ENCODE assay signal across 2 cellular contexts in genomic region chr12:57031228-57031670, GRCh38.
TF ChIP-seq lines count a peak whose summit lies in the region.

No MANE protein-coding gene starts in this region.

TF ChIP-seq in HCT116, 20 proteins besides CTCF, POLR2A, EP300 and RAD21:
- TF ChIP-seq FOSL1 (IDR thresholded peaks at IDR 0.05; ENCODE audit: low read depth) = no peak
- TF ChIP-seq TCF7L2 (IDR thresholded peaks at IDR 0.05; ENCODE audit: borderline replicate concordance, extremely low read depth, insufficient read depth, insufficient read length) = peak; percentile 71
- no peak for TF ChIP-seq REST (IDR thresholded peaks at IDR 0.05; ENCODE audit: low read depth)
- no peak for TF ChIP-seq EZH2phosphoT487 (IDR thresholded peaks at IDR 0.05; ENCODE audit: borderline replicate concordance)
- no peak for TF ChIP-seq SIN3A (IDR thresholded peaks at IDR 0.05; ENCODE audit: low read depth)
- no peak for TF ChIP-seq EZH2 (IDR thresholded peaks at IDR 0.05)
- TF ChIP-seq ZFX (IDR thresholded peaks at IDR 0.05) = no peak
- TF ChIP-seq ZNF274 (IDR thresholded peaks at IDR 0.05; ENCODE audit: low read depth, low read length) = no peak
- TF ChIP-seq ELF1 (IDR thresholded peaks at IDR 0.05; ENCODE audit: borderline replicate concordance, low read depth) = no peak
- TF ChIP-seq, protein P1, sequence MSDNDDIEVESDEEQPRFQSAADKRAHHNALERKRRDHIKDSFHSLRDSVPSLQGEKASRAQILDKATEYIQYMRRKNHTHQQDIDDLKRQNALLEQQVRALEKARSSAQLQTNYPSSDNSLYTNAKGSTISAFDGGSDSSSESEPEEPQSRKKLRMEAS (IDR thresholded peaks at IDR 0.05) = no peak
- TF ChIP-seq JUND (IDR thresholded peaks at IDR 0.05) = no peak
- TF ChIP-seq CEBPB (IDR thresholded peaks at IDR 0.05; ENCODE audit: low read depth) = no peak
- TF ChIP-seq SP1 (IDR thresholded peaks at IDR 0.05; ENCODE audit: low read depth) = peak; percentile 19; the same call in 1 of the 2 replicates

TF ChIP-seq in H1, 55 proteins besides CTCF, POLR2A, EP300 and RAD21:
- no peak for TF ChIP-seq HDAC2 (IDR thresholded peaks at IDR 0.05; ENCODE audit: borderline replicate concordance in 1 of 2, low read depth in 2 of 2, low read length in 2 of 2)
- TF ChIP-seq EZH2 (IDR thresholded peaks at IDR 0.05; ENCODE audit: low read depth, low read length, severe bottlenecking) = no peak
